ENCODE assay signal across 9 cellular contexts in the genomic region with DNA sequence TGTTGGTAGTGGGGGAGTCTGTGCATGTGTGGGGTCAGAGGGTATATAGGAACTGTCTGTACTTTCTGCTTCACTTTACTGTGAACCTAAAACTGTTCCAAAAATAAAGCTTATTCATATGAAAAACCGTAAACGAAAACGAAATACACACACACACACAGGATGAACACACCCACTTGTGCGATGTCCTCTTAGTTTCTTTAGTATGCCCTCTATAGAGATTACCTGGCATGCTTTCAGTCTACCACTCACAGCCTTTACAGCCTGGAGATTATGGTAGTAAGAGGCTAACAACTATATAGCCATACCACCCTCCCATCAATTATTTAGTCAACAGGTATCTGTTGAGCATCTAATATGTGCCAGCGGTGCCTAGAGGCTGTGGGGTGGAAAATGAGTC.
"Had no signal": no experiment of that assay in that cellular context is flagged by ENCODE, and none has a peak within 500 bp of the region (broad histone marks: within the 10 kb centered on the region; RNA-seq: fewer than 3 reads in every experiment).

No MANE protein-coding gene starts in this region.

- DNase-seq: GM23248, GOT3, H7, H9, HCEC 1CT, HFFc6 had no signal

- H3K36me3 ChIP-seq: HAP-1 had no signal

- H3K9me3 ChIP-seq: HAP-1 had no signal

- H3K4me3 ChIP-seq: GM23248, HAP-1 had no signal

- H3K4me1 ChIP-seq: HAP-1 had no signal

- FAIRE-seq: H54 had no signal

- H2AFZ ChIP-seq: GM23248 had no signal

- H3K9ac ChIP-seq: GM23248 had no signal

- H3K4me3 Mint-ChIP-seq: H9, HFFc6 had no signal

- ATAC-seq: HCT116 had no signal

- H3K27ac Mint-ChIP-seq: H9, HFFc6 had no signal

- H3K27ac ChIP-seq: GM23248 had no signal
